ENCODE assay signal across 8 cellular contexts in genomic region chr1:156491151-156491949, GRCh38. TPM values are rescaled to one million over a fixed set of nuclear protein-coding genes. Genes with fewer than 3 reads are reported as not detected.
DNase-seq lines count a peak whose midpoint lies in the region; ATAC-seq and TF ChIP-seq lines count a peak whose summit lies in the region.

No MANE protein-coding gene starts in this region.

- peaks cover 0 to 13% (median 0%) of the 10 kb centered on the region in 3 donors for H3K36me3 ChIP-seq in Peyer's patch

- H3K4me1 Mint-ChIP-seq in glutamatergic neuron (ENCODE audit: low read depth, unreplicated experiment) (peaks cover 80% of the 10 kb centered on the region), progenitor cell of endocrine pancreas (ENCODE audit: low read depth) (peaks cover 29% of the 10 kb centered on the region)
- H3K4me1 Mint-ChIP-seq in stimulated activated naive CD8-positive, alpha-beta T cell treated with anti-CD3 and anti-CD28 coated beads, Interleukin-15, amount 100 ng/mL, for 72 hours, result peaks cover 100% of the 10 kb centered on the region

- peak; percentile 54 for DNase-seq in NCI-H82 (lab: John Stamatoyannopoulos, UW)
- DNase-seq in NCI-H82 treated with DMSO at 0.1 percent for 48 hours (lab: John Stamatoyannopoulos, UW; ENCODE audit: unreplicated experiment), result no peak
- no peak for DNase-seq in Peyer's patch
- no peak for DNase-seq in glutamatergic neuron
- no peak for DNase-seq in stimulated activated naive CD8-positive, alpha-beta T cell treated with anti-CD3 and anti-CD28 coated beads, Interleukin-15, amount 100 ng/mL, for 72 hours
- no peak for DNase-seq in progenitor cell of endocrine pancreas (ENCODE audit: low spot score, unreplicated experiment)
- DNase-seq in GM19240 (ENCODE audit: insufficient read length, low spot score), result no peak

- H3K36me3 Mint-ChIP-seq in glutamatergic neuron (ENCODE audit: unreplicated experiment), result no peaks in the 10 kb centered on the region
- H3K36me3 Mint-ChIP-seq in progenitor cell of endocrine pancreas (ENCODE audit: insufficient read depth), result no peaks in the 10 kb centered on the region

- peak overlapping the region in 1 of 4 donors; percentile 4 for H3K4me3 ChIP-seq in Peyer's patch

- H3K9me3 Mint-ChIP-seq in glutamatergic neuron (ENCODE audit: unreplicated experiment), result peaks cover 38% of the 10 kb centered on the region
- H3K9me3 Mint-ChIP-seq in stimulated activated naive CD8-positive, alpha-beta T cell treated with anti-CD3 and anti-CD28 coated beads, Interleukin-15, amount 100 ng/mL, for 72 hours, result no peaks in the 10 kb centered on the region
- no peaks in the 10 kb centered on the region for H3K9me3 Mint-ChIP-seq in progenitor cell of endocrine pancreas (ENCODE audit: low read depth)

- peaks cover 29% of the 10 kb centered on the region for H3K27me3 Mint-ChIP-seq in glutamatergic neuron (ENCODE audit: unreplicated experiment)
- H3K27me3 Mint-ChIP-seq in stimulated activated naive CD8-positive, alpha-beta T cell treated with anti-CD3 and anti-CD28 coated beads, Interleukin-15, amount 100 ng/mL, for 72 hours, result no peaks in the 10 kb centered on the region
- H3K27me3 Mint-ChIP-seq in progenitor cell of endocrine pancreas, result no peaks in the 10 kb centered on the region

- ATAC-seq in stimulated activated naive CD8-positive, alpha-beta T cell treated with anti-CD3 and anti-CD28 coated beads, Interleukin-15, amount 100 ng/mL, for 72 hours, result no peak
- ATAC-seq in GM18873 (IDR thresholded peaks at IDR 0.05; ENCODE audit: low FRiP score, unreplicated experiment), result no peak

- peak overlapping the region; percentile 15 to 78 (median 58) for H3K27ac ChIP-seq in Peyer's patch

- H3K27ac Mint-ChIP-seq in glutamatergic neuron (ENCODE audit: unreplicated experiment) (peak overlapping the region; percentile 100), progenitor cell of endocrine pancreas (no peak overlapping the region)
- H3K27ac Mint-ChIP-seq in stimulated activated naive CD8-positive, alpha-beta T cell treated with anti-CD3 and anti-CD28 coated beads, Interleukin-15, amount 100 ng/mL, for 72 hours, result peak overlapping the region in 1 of 2 donors; percentile 66

- H3K4me1 ChIP-seq in Peyer's patch, result peaks cover 9 to 95% (median 82%) of the 10 kb centered on the region in 4 donors

- no peaks in the 10 kb centered on the region for H3K27me3 ChIP-seq in Peyer's patch

- peak overlapping the region; percentile 83 for H3K4me3 Mint-ChIP-seq in glutamatergic neuron (ENCODE audit: unreplicated experiment)
- peak overlapping the region; percentile 33 to 84 for H3K4me3 Mint-ChIP-seq in stimulated activated naive CD8-positive, alpha-beta T cell treated with anti-CD3 and anti-CD28 coated beads, Interleukin-15, amount 100 ng/mL, for 72 hours
- H3K4me3 Mint-ChIP-seq in progenitor cell of endocrine pancreas (ENCODE audit: low read depth), result no peak overlapping the region

- TF ChIP-seq POLR2A in Peyer's patch (IDR thresholded peaks at IDR 0.05), result no peak

- no peaks in the 10 kb centered on the region for H3K9me3 ChIP-seq in Peyer's patch

- no peak for TF ChIP-seq CTCF in Peyer's patch (IDR thresholded peaks at IDR 0.05)
- TF ChIP-seq CTCF in glutamatergic neuron (IDR thresholded peaks at IDR 0.05; ENCODE audit: partially characterized antibody, unreplicated experiment), result no peak
- no peak for TF ChIP-seq CTCF in progenitor cell of endocrine pancreas (IDR thresholded peaks at IDR 0.05; ENCODE audit: unreplicated experiment)

RNA-seq across cellular contexts. Expression of gene MEF2D, which starts 9.2 kb away (rescaled TPM):
- total RNA-seq in Peyer's patch, result 10 to 100 TPM; 46.8 to 97.4 (median 64.1) TPM
- total RNA-seq in glutamatergic neuron (ENCODE audit: unreplicated experiment), result 50.0 TPM
- total RNA-seq in progenitor cell of endocrine pancreas, result 20.2 and 26.6 TPM in 2 replicates
